ENCODE assay signal across 17 cellular contexts in the genomic region with DNA sequence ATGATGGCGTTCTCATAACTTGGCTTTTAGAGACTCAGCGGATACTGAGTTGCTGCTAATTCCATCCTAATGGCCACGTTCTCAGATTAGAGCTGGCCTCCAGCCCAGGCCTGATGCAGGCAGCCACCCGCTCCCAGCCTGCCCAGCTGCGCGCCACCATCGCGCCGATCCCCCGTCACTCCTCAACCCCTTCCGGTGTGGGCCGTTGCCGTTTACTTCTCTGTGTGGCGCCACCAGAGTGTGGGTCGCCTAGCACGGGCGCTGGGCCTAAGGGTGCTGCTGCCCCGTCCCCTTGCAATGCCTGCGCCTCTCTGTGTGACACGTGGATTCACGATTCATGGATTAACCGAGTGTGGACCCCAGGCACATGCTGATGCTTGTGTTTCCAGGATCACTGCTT.
A peak's percentile ranks its signal among the peaks of the same experiment; 100 is the strongest.
DNase-seq lines count a peak whose midpoint lies in the region; ATAC-seq and TF ChIP-seq lines count a peak whose summit lies in the region.
"Had no signal": no experiment of that assay in that cellular context is flagged by ENCODE, and none has a peak within 500 bp of the region (broad histone marks: within the 10 kb centered on the region; RNA-seq: fewer than 3 reads in every experiment).

No MANE protein-coding gene starts in this region.

- no peak overlapping the region for H3K4me2 ChIP-seq in neuronal stem cell (ENCODE audit: insufficient read depth, low read length, poor library complexity, severe bottlenecking)
- H3K4me2 ChIP-seq: BLaER1 treated with 17β-estradiol and CSF1 and Interleukin-3, amounts not matched to agents 10 nM and 100 nM had no signal

- no peak overlapping the region for H4K91ac ChIP-seq in neuronal stem cell (ENCODE audit: low read depth, low read length, poor library complexity)

- H3K18ac ChIP-seq in neuronal stem cell (ENCODE audit: low read length): peak overlapping the region; percentile 55

- intact Hi-C loops in spleen (cut with DNase I; ENCODE audit: low total_unique reads): no loop called here

- peak overlapping the region; percentile 86 for H3K14ac ChIP-seq in neuronal stem cell (ENCODE audit: low read length)

- no peak overlapping the region for H3K27ac Mint-ChIP-seq in activated naive CD8-positive, alpha-beta T cell treated with anti-CD3 and anti-CD28 coated beads, Interleukin-2, amount 10 ng/mL, durations not matched to agents 7 days and 5 days
- no peak overlapping the region for H3K27ac Mint-ChIP-seq in activated naive CD8-positive, alpha-beta T cell treated with anti-CD3 and anti-CD28 coated beads for 36 hours
- H3K27ac Mint-ChIP-seq: CD4-positive, alpha-beta T cell had no signal

- H2BK15ac ChIP-seq in neuronal stem cell (ENCODE audit: low read length): no peak overlapping the region

- H3K27ac ChIP-seq in RWPE2 (ENCODE audit: poor library complexity, severe bottlenecking): no peak overlapping the region
- no peak overlapping the region for H3K27ac ChIP-seq in neuronal stem cell (replicated peaks; ENCODE audit: low read length)
- no peak overlapping the region for H3K27ac ChIP-seq in spleen
- H3K27ac ChIP-seq: BLaER1 treated with 17β-estradiol and CSF1 and Interleukin-3, amounts not matched to agents 10 nM and 100 nM; GM23248 had no signal

- H3K4me3 Mint-ChIP-seq in activated naive CD8-positive, alpha-beta T cell treated with anti-CD3 and anti-CD28 coated beads, Interleukin-2, amount 10 ng/mL, durations not matched to agents 7 days and 5 days: no peak overlapping the region
- no peak overlapping the region for H3K4me3 Mint-ChIP-seq in activated naive CD8-positive, alpha-beta T cell treated with anti-CD3 and anti-CD28 coated beads for 36 hours
- no peak overlapping the region for H3K4me3 Mint-ChIP-seq in activated T-cell treated with anti-CD3 and anti-CD28 coated beads, Interleukin-2, amount 50 U/mL, for 4 hours
- H3K4me3 Mint-ChIP-seq: CD4-positive, alpha-beta T cell had no signal

- no peak overlapping the region for H3K4ac ChIP-seq in neuronal stem cell (ENCODE audit: low read length)

- no peak overlapping the region for H2BK5ac ChIP-seq in neuronal stem cell (ENCODE audit: low read length)

- H2BK12ac ChIP-seq in neuronal stem cell (ENCODE audit: low read length): no peak overlapping the region

- no peaks in the 10 kb centered on the region for H3K36me3 ChIP-seq in RWPE2 (ENCODE audit: low read depth)
- peaks cover 0 to 8% of the 10 kb centered on the region in 2 donors for H3K36me3 ChIP-seq in neuronal stem cell (replicated peaks in 1 of 2; ENCODE audit: control insufficient read depth in 2 of 2, insufficient read depth in 2 of 2, low read length in 2 of 2)
- H3K36me3 ChIP-seq in spleen: no peaks in the 10 kb centered on the region
- H3K36me3 ChIP-seq: BLaER1 treated with 17β-estradiol and CSF1 and Interleukin-3, amounts not matched to agents 10 nM and 100 nM had no signal

- no peaks in the 10 kb centered on the region for H3K27me3 Mint-ChIP-seq in activated naive CD8-positive, alpha-beta T cell treated with anti-CD3 and anti-CD28 coated beads, Interleukin-2, amount 10 ng/mL, durations not matched to agents 7 days and 5 days
- no peaks in the 10 kb centered on the region for H3K27me3 Mint-ChIP-seq in activated naive CD8-positive, alpha-beta T cell treated with anti-CD3 and anti-CD28 coated beads for 36 hours
- no peaks in the 10 kb centered on the region for H3K27me3 Mint-ChIP-seq in activated T-cell treated with anti-CD3 and anti-CD28 coated beads, Interleukin-2, amount 50 U/mL, for 4 hours (ENCODE audit: low read depth)

- H2BK120ac ChIP-seq in neuronal stem cell (ENCODE audit: low read depth, low read length): no peak overlapping the region

- no peak overlapping the region for H2AK5ac ChIP-seq in neuronal stem cell (ENCODE audit: low read depth, low read length)

- no peaks in the 10 kb centered on the region for H3K4me1 Mint-ChIP-seq in activated naive CD8-positive, alpha-beta T cell treated with anti-CD3 and anti-CD28 coated beads, Interleukin-2, amount 10 ng/mL, durations not matched to agents 7 days and 5 days
- H3K4me1 Mint-ChIP-seq in activated naive CD8-positive, alpha-beta T cell treated with anti-CD3 and anti-CD28 coated beads for 36 hours: no peaks in the 10 kb centered on the region
- no peaks in the 10 kb centered on the region for H3K4me1 Mint-ChIP-seq in activated T-cell treated with anti-CD3 and anti-CD28 coated beads, Interleukin-2, amount 50 U/mL, for 4 hours (ENCODE audit: low read depth)

- no CpG with 5 or more reads among the region's 22 CpGs for WGBS in neuronal stem cell (ENCODE audit: extremely low coverage in 2 of 2, insufficient read length in 2 of 2, insufficient replicate concordance in 1 of 2), 2 donors
- WGBS in spleen, 5 donors: 88 to 94% (median 91%) methylated on average over 21 to 22 of the region's 22 CpGs

- H3K9me3 ChIP-seq in RWPE2 (ENCODE audit: severe bottlenecking): no peaks in the 10 kb centered on the region
- peaks cover 0 to 6% of the 10 kb centered on the region in 2 donors for H3K9me3 ChIP-seq in neuronal stem cell (replicated peaks in 1 of 2; ENCODE audit: control insufficient read depth in 2 of 2, insufficient read depth in 1 of 2, low read depth in 1 of 2, low read length in 2 of 2)
- H3K9me3 ChIP-seq in spleen: peaks cover 0 to 14% (median 9%) of the 10 kb centered on the region in 8 donors

- H2AFZ ChIP-seq in neuronal stem cell (ENCODE audit: low read length): no peak overlapping the region
- H2AFZ ChIP-seq: GM23248 had no signal

- H4K8ac ChIP-seq in neuronal stem cell (ENCODE audit: low read depth, low read length): no peak overlapping the region

- no peak overlapping the region for H3K4me3 ChIP-seq in RWPE2 (ENCODE audit: severe bottlenecking)
- no peak overlapping the region for H3K4me3 ChIP-seq in neuronal stem cell (ENCODE audit: low read length in 2 of 2)
- H3K4me3 ChIP-seq in spleen: no peak overlapping the region
- H3K4me3 ChIP-seq: BLaER1 treated with 17β-estradiol and CSF1 and Interleukin-3, amounts not matched to agents 10 nM and 100 nM; GM12878; GM23248 had no signal

- H3K9me3 Mint-ChIP-seq in activated naive CD8-positive, alpha-beta T cell treated with anti-CD3 and anti-CD28 coated beads, Interleukin-2, amount 10 ng/mL, durations not matched to agents 7 days and 5 days: no peaks in the 10 kb centered on the region
- peaks cover 5% of the 10 kb centered on the region for H3K9me3 Mint-ChIP-seq in activated naive CD8-positive, alpha-beta T cell treated with anti-CD3 and anti-CD28 coated beads for 36 hours
- peaks cover 7% of the 10 kb centered on the region for H3K9me3 Mint-ChIP-seq in activated T-cell treated with anti-CD3 and anti-CD28 coated beads, Interleukin-2, amount 50 U/mL, for 4 hours

- H3K4me1 ChIP-seq in RWPE2 (ENCODE audit: insufficient read depth, poor library complexity, severe bottlenecking) (no peaks in the 10 kb centered on the region), neuronal stem cell (ENCODE audit: control insufficient read depth in 2 of 2, insufficient read depth in 1 of 2, low read depth in 1 of 2, low read length in 2 of 2) (peaks cover 0 to 8% of the 10 kb centered on the region in 2 donors), spleen (no peaks in the 10 kb centered on the region)
- H3K4me1 ChIP-seq: BLaER1 treated with 17β-estradiol and CSF1 and Interleukin-3, amounts not matched to agents 10 nM and 100 nM had no signal

- ATAC-seq in activated naive CD8-positive, alpha-beta T cell treated with anti-CD3 and anti-CD28 coated beads, Interleukin-2, amount 10 ng/mL, durations not matched to agents 7 days and 5 days (ENCODE audit: low read depth): no peak
- ATAC-seq in RWPE2 (ENCODE audit: low read depth) (no peak), HG03457 (IDR thresholded peaks at IDR 0.05; ENCODE audit: unreplicated experiment) (no peak)
- ATAC-seq in activated T-cell treated with anti-CD3 and anti-CD28 coated beads, Interleukin-2, amount 50 U/mL, for 4 hours: no peak
- ATAC-seq: GM12878, HepG2 had no signal

- POLR2A ChIA-PET in activated naive CD8-positive, alpha-beta T cell treated with anti-CD3 and anti-CD28 coated beads, Interleukin-2, amount 10 ng/mL, durations not matched to agents 7 days and 5 days (lab: Charles Lee): no interaction called here

- H3K23ac ChIP-seq in neuronal stem cell (ENCODE audit: low read depth, low read length, poor library complexity): peak overlapping the region; percentile 83

- peak overlapping the region; percentile 47 for H3K9ac ChIP-seq in neuronal stem cell (ENCODE audit: low read depth, low read length, poor library complexity)
- H3K9ac ChIP-seq: BLaER1 treated with 17β-estradiol and CSF1 and Interleukin-3, amounts not matched to agents 10 nM and 100 nM; GM23248 had no signal

- no peak for TF ChIP-seq POLR2A in spleen (IDR thresholded peaks at IDR 0.05)

- no peak for TF ChIP-seq CTCF in RWPE2 (IDR thresholded peaks at IDR 0.05; ENCODE audit: poor library complexity, severe bottlenecking)
- TF ChIP-seq CTCF in spleen (IDR thresholded peaks at IDR 0.05 in 8 of 11, conservative IDR thresholded peaks at IDR 0.05 in 3 of 11): no peak

- H3K79me1 ChIP-seq in neuronal stem cell (ENCODE audit: low read depth, low read length): peaks cover 4% of the 10 kb centered on the region

- no peaks in the 10 kb centered on the region for H3K27me3 ChIP-seq in RWPE2 (ENCODE audit: insufficient read depth, poor library complexity, severe bottlenecking)
- H3K27me3 ChIP-seq in neuronal stem cell (ENCODE audit: control insufficient read depth in 3 of 3, insufficient read depth in 3 of 3, low read depth in 1 of 3, low read length in 3 of 3): no peaks in the 10 kb centered on the region
- peaks cover 0 to 13% (median 0%) of the 10 kb centered on the region in 7 donors for H3K27me3 ChIP-seq in spleen (replicated peaks in 1 of 7)
- H3K27me3 ChIP-seq: BLaER1 treated with 17β-estradiol and CSF1 and Interleukin-3, amounts not matched to agents 10 nM and 100 nM had no signal

- H3K36me3 Mint-ChIP-seq in activated naive CD8-positive, alpha-beta T cell treated with anti-CD3 and anti-CD28 coated beads, Interleukin-2, amount 10 ng/mL, durations not matched to agents 7 days and 5 days: no peaks in the 10 kb centered on the region
- H3K36me3 Mint-ChIP-seq in activated naive CD8-positive, alpha-beta T cell treated with anti-CD3 and anti-CD28 coated beads for 36 hours: peaks cover 1% of the 10 kb centered on the region
- no peaks in the 10 kb centered on the region for H3K36me3 Mint-ChIP-seq in activated T-cell treated with anti-CD3 and anti-CD28 coated beads, Interleukin-2, amount 50 U/mL, for 4 hours (ENCODE audit: insufficient read depth)

- DNase-seq in activated naive CD8-positive, alpha-beta T cell treated with anti-CD3 and anti-CD28 coated beads, Interleukin-2, amount 10 ng/mL, durations not matched to agents 7 days and 5 days: peak; percentile 7
- no peak for DNase-seq in activated naive CD8-positive, alpha-beta T cell treated with anti-CD3 and anti-CD28 coated beads for 36 hours
- DNase-seq in RWPE2 (ENCODE audit: low spot score) (peak; percentile 26), neuronal stem cell (ENCODE audit: low spot score) (no peak), spleen (peak; percentile 42), globus pallidus (ENCODE audit: low spot score) (no peak)
- no peak for DNase-seq in activated T-cell treated with anti-CD3 and anti-CD28 coated beads, Interleukin-2, amount 50 U/mL, for 4 hours
- DNase-seq: ACHN; Calu3; CD4-positive, alpha-beta T cell; DMS 273 treated with DMSO at 0.1 percent for 48 hours; DMS79; GM23248 had no signal

Comparison
In these comparisons a context has a peak if more than half of its experiments do, and no peak if none do; other contexts are left out.
1. DNase-seq: peak in activated naive CD8-positive, alpha-beta T cell treated with anti-CD3 and anti-CD28 coated beads, Interleukin-2, amount 10 ng/mL, durations not matched to agents 7 days and 5 days (single experiment), RWPE2 (single experiment) and spleen (single experiment); none in activated naive CD8-positive, alpha-beta T cell treated with anti-CD3 and anti-CD28 coated beads for 36 hours (single experiment), neuronal stem cell (single experiment), globus pallidus (single experiment) and activated T-cell treated with anti-CD3 and anti-CD28 coated beads, Interleukin-2, amount 50 U/mL, for 4 hours (single experiment).